Comparison of ENCODE assay signal across 11 cellular contexts in genomic region chr10:95905897-95906580, GRCh38. TPM values are rescaled to one million over a fixed set of nuclear protein-coding genes. Genes with fewer than 3 reads are reported as not detected.
A peak's percentile ranks its signal among the peaks of the same experiment; 100 is the strongest.
DNase-seq lines count a peak whose midpoint lies in the region; ATAC-seq, FAIRE-seq and TF ChIP-seq lines count a peak whose summit lies in the region.
"Not testable (repeated sequence)": the region's sequence is repeated elsewhere in the genome, so short reads cannot be mapped to it uniquely, and the experiment has no call there.
"Had no signal": no experiment of that assay in that cellular context is flagged by ENCODE, and none has a peak within 500 bp of the region (broad histone marks: within the 10 kb centered on the region; RNA-seq: fewer than 3 reads in every experiment).

No MANE protein-coding gene starts in this region.

- H3K9ac ChIP-seq in DND-41 (ENCODE audit: low read depth, low read length); trophoblast cell (ENCODE audit: low read length): not testable (repeated sequence)

- not testable (repeated sequence) for H2AFZ ChIP-seq in DND-41 (ENCODE audit: low read depth, low read length); trophoblast cell (ENCODE audit: insufficient read depth, low read length, poor library complexity)

- not testable (repeated sequence) for FAIRE-seq in A549 (lab: Jason Lieb, UNC)

- H3K4me3 Mint-ChIP-seq in T-cell: peak overlapping the region; percentile 18 to 89 (median 22)
- H3K4me3 Mint-ChIP-seq in activated T-cell treated with anti-CD3 and anti-CD28 coated beads, Interleukin-2, amount 50 U/mL, for 24 hours: peak overlapping the region; percentile 28
- H3K4me3 Mint-ChIP-seq in activated naive CD4-positive, alpha-beta T cell treated with anti-CD3 and anti-CD28 coated beads, Interleukin-2, amount 50 U/mL, for 24 hours: peak overlapping the region; percentile 55
- H3K4me3 Mint-ChIP-seq in central memory CD8-positive, alpha-beta T cell: peak overlapping the region; percentile 89
- peak overlapping the region in 8 of 10 donors; percentile 31 to 90 (median 54) for H3K4me3 Mint-ChIP-seq in naive thymus-derived CD8-positive, alpha-beta T cell

- not testable (repeated sequence) for H2AK5ac ChIP-seq in trophoblast cell (ENCODE audit: low read length)

- not testable (repeated sequence) for TF ChIP-seq EP300 in A549 (IDR thresholded peaks at IDR 0.05)

- not testable (repeated sequence) for H3K36me3 Mint-ChIP-seq in T-cell; activated naive CD4-positive, alpha-beta T cell treated with anti-CD3 and anti-CD28 coated beads, Interleukin-2, amount 50 U/mL, for 24 hours; central memory CD8-positive, alpha-beta T cell (ENCODE audit: insufficient read depth); naive thymus-derived CD8-positive, alpha-beta T cell
- peaks cover 14% of the 10 kb centered on the region for H3K36me3 Mint-ChIP-seq in activated T-cell treated with anti-CD3 and anti-CD28 coated beads, Interleukin-2, amount 50 U/mL, for 24 hours (ENCODE audit: low read depth)

- H3K14ac ChIP-seq in trophoblast cell (ENCODE audit: low read length): not testable (repeated sequence)

- not testable (repeated sequence) for H3K4me3 ChIP-seq in A549; DND-41 (ENCODE audit: low read depth in 1 of 2, low read length in 2 of 2); trophoblast cell (ENCODE audit: low read depth, low read length)

- H3K18ac ChIP-seq in trophoblast cell (ENCODE audit: low read length): peak overlapping the region; percentile 46

- ATAC-seq in A549; DND-41 (ENCODE audit: insufficient read depth, low read depth); T-cell (replicated peaks in 1 of 4); central memory CD8-positive, alpha-beta T cell (replicated peaks; ENCODE audit: extremely low read depth, poor library complexity, severe bottlenecking); naive thymus-derived CD8-positive, alpha-beta T cell: not testable (repeated sequence)

- H4K12ac ChIP-seq in trophoblast cell (ENCODE audit: low read depth, low read length): not testable (repeated sequence)

- TF ChIP-seq POLR2A in A549 (IDR thresholded peaks at IDR 0.05; ENCODE audit: low read length): not testable (repeated sequence)

- CTCF ChIA-PET in A549 (lab: Yijun Ruan, JAX) (interaction anchor here (0.9 kb wide), 1 partner anchor 212 kb away, joined by 3 read pairs; the partner anchor contains the start of gene TCTN3), T-cell (lab: Charles Lee) (interaction anchor here (0.6 to 2.1 kb wide), 4 partner anchors 106 to 264 kb away, joined by 3 to 14 read pairs (median 4); partner anchors contain the start of gene TCTN3 (in 1 of the 2))

- H3K23ac ChIP-seq in trophoblast cell (ENCODE audit: low read length): not testable (repeated sequence)

- not testable (repeated sequence) for H2BK5ac ChIP-seq in trophoblast cell (ENCODE audit: low read depth, low read length, poor library complexity)

- not testable (repeated sequence) for H3K4me2 ChIP-seq in A549; trophoblast cell (ENCODE audit: low read length)
- H3K4me2 ChIP-seq in DND-41 (ENCODE audit: insufficient read depth, low read length): 0 out of 2 replicates have a peak overlapping the region, but pooled peaks have one; percentile 84

- H3K27ac Mint-ChIP-seq in T-cell; activated T-cell treated with anti-CD3 and anti-CD28 coated beads, Interleukin-2, amount 50 U/mL, for 24 hours; central memory CD8-positive, alpha-beta T cell (ENCODE audit: low read depth): not testable (repeated sequence)
- peak overlapping the region; percentile 69 for H3K27ac Mint-ChIP-seq in activated naive CD4-positive, alpha-beta T cell treated with anti-CD3 and anti-CD28 coated beads, Interleukin-2, amount 50 U/mL, for 24 hours
- peak overlapping the region in 3 of 10 donors; percentile 45 to 74 (median 56) for H3K27ac Mint-ChIP-seq in naive thymus-derived CD8-positive, alpha-beta T cell

- H4K8ac ChIP-seq in trophoblast cell (ENCODE audit: low read depth, low read length): not testable (repeated sequence)

- POLR2A ChIA-PET in A549 (lab: Yijun Ruan, JAX): not testable (repeated sequence)
- POLR2A ChIA-PET in T-cell (lab: Charles Lee): interaction anchor here in 1 of 2 donors (0.6 kb wide), 1 partner anchor 431 kb away, joined by 5 read pairs; no protein-coding TSS in a partner anchor
- POLR2A ChIA-PET in naive thymus-derived CD8-positive, alpha-beta T cell (lab: Charles Lee): interaction anchor here (0.6 to 2.4 kb wide), 2 partner anchors 183 to 607 kb away, joined by 6 to 7 read pairs; partner anchors contain the start of gene TLL2

- 96% methylated on average over 11 of the region's 12 CpGs for WGBS in A549 (ENCODE audit: missing lambda C conversion rate)
- no CpG with 5 or more reads among the region's 12 CpGs for WGBS in trophoblast cell (ENCODE audit: extremely low coverage, insufficient coverage, insufficient read length)

- H3K9me3 ChIP-seq in A549; DND-41 (ENCODE audit: insufficient read depth, low read length, severe bottlenecking); trophoblast cell (ENCODE audit: insufficient read depth, low read depth, low read length): not testable (repeated sequence)

- H3K27me3 Mint-ChIP-seq in T-cell; activated T-cell treated with anti-CD3 and anti-CD28 coated beads, Interleukin-2, amount 50 U/mL, for 24 hours; activated naive CD4-positive, alpha-beta T cell treated with anti-CD3 and anti-CD28 coated beads, Interleukin-2, amount 50 U/mL, for 24 hours; central memory CD8-positive, alpha-beta T cell; naive thymus-derived CD8-positive, alpha-beta T cell: not testable (repeated sequence)

- not testable (repeated sequence) for H3K4ac ChIP-seq in trophoblast cell (ENCODE audit: low read depth, low read length)

- H3K9me3 Mint-ChIP-seq in T-cell; activated T-cell treated with anti-CD3 and anti-CD28 coated beads, Interleukin-2, amount 50 U/mL, for 24 hours; activated naive CD4-positive, alpha-beta T cell treated with anti-CD3 and anti-CD28 coated beads, Interleukin-2, amount 50 U/mL, for 24 hours; central memory CD8-positive, alpha-beta T cell; naive thymus-derived CD8-positive, alpha-beta T cell: not testable (repeated sequence)

- H3K79me1 ChIP-seq in trophoblast cell (ENCODE audit: low read length): not testable (repeated sequence)

- not testable (repeated sequence) for H3K36me3 ChIP-seq in DND-41 (ENCODE audit: insufficient read depth, low read length); trophoblast cell (ENCODE audit: control insufficient read depth in 1 of 2, insufficient read depth in 2 of 2, low read length in 2 of 2)

- not testable (repeated sequence) for H3K27ac ChIP-seq in A549; DND-41 (ENCODE audit: low read length); trophoblast cell (ENCODE audit: low read depth, low read length)

- not testable (repeated sequence) for H3K79me2 ChIP-seq in DND-41 (ENCODE audit: insufficient read depth, low read length); trophoblast cell (ENCODE audit: control insufficient read depth, insufficient read depth, low read length, poor library complexity)

- not testable (repeated sequence) for H4K20me1 ChIP-seq in DND-41 (ENCODE audit: insufficient read depth, low read length)

- H2BK12ac ChIP-seq in trophoblast cell (ENCODE audit: low read length): not testable (repeated sequence)

- H3K4me1 Mint-ChIP-seq in T-cell: peaks cover 11 to 17% (median 16%) of the 10 kb centered on the region in 3 donors
- H3K4me1 Mint-ChIP-seq in activated T-cell treated with anti-CD3 and anti-CD28 coated beads, Interleukin-2, amount 50 U/mL, for 24 hours (ENCODE audit: low read depth): peaks cover 16% of the 10 kb centered on the region
- peaks cover 20% of the 10 kb centered on the region for H3K4me1 Mint-ChIP-seq in activated naive CD4-positive, alpha-beta T cell treated with anti-CD3 and anti-CD28 coated beads, Interleukin-2, amount 50 U/mL, for 24 hours
- H3K4me1 Mint-ChIP-seq in central memory CD8-positive, alpha-beta T cell: not testable (repeated sequence)
- peaks cover 0 to 24% (median 17%) of the 10 kb centered on the region in 4 donors for H3K4me1 Mint-ChIP-seq in naive thymus-derived CD8-positive, alpha-beta T cell

- peaks cover 19% of the 10 kb centered on the region for H3K27me3 ChIP-seq in DND-41 (ENCODE audit: insufficient read depth, low read length, poor library complexity)
- H3K27me3 ChIP-seq in trophoblast cell (ENCODE audit: insufficient read depth, low read length): not testable (repeated sequence)

- H2BK120ac ChIP-seq in trophoblast cell (ENCODE audit: insufficient read depth, low read length, poor library complexity): not testable (repeated sequence)

- not testable (repeated sequence) for TF ChIP-seq CTCF in A549 (IDR thresholded peaks at IDR 0.05); DND-41 (IDR thresholded peaks at IDR 0.05; ENCODE audit: borderline replicate concordance, extremely low read depth, low read length, poor library complexity, severe bottlenecking)

- H3K4me1 ChIP-seq in A549; trophoblast cell (ENCODE audit: control insufficient read depth in 1 of 2, insufficient read depth in 2 of 2, low read length in 2 of 2): not testable (repeated sequence)
- peaks cover 20% of the 10 kb centered on the region for H3K4me1 ChIP-seq in DND-41 (ENCODE audit: insufficient read depth, low read length)

- TF ChIP-seq RAD21 in A549 (conservative IDR thresholded peaks at IDR 0.05 in 1 of 2, IDR thresholded peaks at IDR 0.05 in 1 of 2): not testable (repeated sequence)

- DNase-seq in A549 (ENCODE audit: low read depth in 1 of 2, low spot score in 1 of 2); DND-41; T-cell; activated T-cell treated with anti-CD3 and anti-CD28 coated beads, Interleukin-2, amount 50 U/mL, for 24 hours; central memory CD8-positive, alpha-beta T cell (ENCODE audit: low spot score in 2 of 2); naive thymus-derived CD8-positive, alpha-beta T cell; trophoblast cell: not testable (repeated sequence)

- not testable (repeated sequence) for H4K91ac ChIP-seq in trophoblast cell (ENCODE audit: low read depth, low read length)

RNA-seq across cellular contexts. Expression of gene CC2D2B, which starts 1.7 kb away (rescaled TPM):
- 0.13 TPM in 1 of 2 replicates, not detected in the other for polyA plus RNA-seq in A549 (2011; rRNA removed)
- not detected in 2 replicates for polyA plus RNA-seq in A549 (2012; cell fraction: cytosol; rRNA removed)
- polyA plus RNA-seq in A549 (2012; cell fraction: nucleus; rRNA removed): not detected in 2 replicates
- polyA plus RNA-seq in A549 (2017; fragmentation: RNase III; extraction: RNeasy Plus Mini Kit Qiagen cat#74134 plus additional on column Dnase treatment): 0.13 to 0.18 TPM (median 0.15 TPM) in 3 replicates
- polyA minus RNA-seq in A549 (2011; rRNA and poly(A)+ RNA removed): not detected in 2 replicates
- total RNA-seq in T-cell: under 1 TPM in 1 of 5 donors, not detected in 4; 0.25 TPM
- total RNA-seq in naive thymus-derived CD8-positive, alpha-beta T cell: not detected
- under 1 TPM in 1 of 3 donors, not detected in 2; 0.36 TPM for polyA plus RNA-seq in naive thymus-derived CD8-positive, alpha-beta T cell
- polyA plus RNA-seq in trophoblast cell (2013): 0.21 and 0.31 TPM in 2 replicates
- total RNA-seq: GM23248, PC-9 had no signal
- polyA plus RNA-seq: AG04450 had no signal

Comparison
In these comparisons a context has a peak if more than half of its experiments do, and no peak if none do; other contexts are left out.
1. H3K4me3 Mint-ChIP-seq: peak in every context shown above with its lines; median percentile 89 in central memory CD8-positive, alpha-beta T cell; 55 in activated naive CD4-positive, alpha-beta T cell treated with anti-CD3 and anti-CD28 coated beads, Interleukin-2, amount 50 U/mL, for 24 hours; 54 in naive thymus-derived CD8-positive, alpha-beta T cell; 28 in activated T-cell treated with anti-CD3 and anti-CD28 coated beads, Interleukin-2, amount 50 U/mL, for 24 hours; 22 in T-cell.